Comparison of ENCODE assay signal across 19 cellular contexts in genomic region chr21:39048574-39048973, GRCh38.
DNase-seq lines count a peak whose midpoint lies in the region; ATAC-seq and TF ChIP-seq lines count a peak whose summit lies in the region.
"Had no signal": no experiment of that assay in that cellular context is flagged by ENCODE, and none has a peak within 500 bp of the region (broad histone marks: within the 10 kb centered on the region; RNA-seq: fewer than 3 reads in every experiment).

No MANE protein-coding gene starts in this region.

- no peaks in the 10 kb centered on the region for H3K79me2 ChIP-seq in SK-N-SH (ENCODE audit: insufficient read depth)
- H3K79me2 ChIP-seq: parathyroid adenoma had no signal

- no peak overlapping the region for H3K4me2 ChIP-seq in SK-N-SH

- CTCF ChIA-PET in SK-N-SH (lab: Yijun Ruan, JAX), result no interaction called here

- H3K4me3 ChIP-seq in SK-N-SH (ENCODE audit: low read depth in 2 of 2, low read length in 1 of 2) (no peak overlapping the region), astrocyte of the cerebellum (ENCODE audit: low read depth, low read length) (no peak overlapping the region)
- H3K4me3 ChIP-seq: left ventricle myocardium inferior, upper lobe of right lung had no signal

- POLR2A ChIA-PET in SK-N-SH (lab: Yijun Ruan, JAX), result interaction anchor here (0.6 kb wide), 1 partner anchor 266 kb away, joined by 5 read pairs; no protein-coding TSS in a partner anchor
- POLR2A ChIA-PET in naive thymus-derived CD8-positive, alpha-beta T cell (lab: Charles Lee), result no interaction called here

- no peaks in the 10 kb centered on the region for H3K9me3 ChIP-seq in SK-N-SH
- H3K9me3 ChIP-seq: left ventricle myocardium inferior, upper lobe of right lung had no signal

- H3K27me3 ChIP-seq in SK-N-SH (ENCODE audit: insufficient read depth), result no peaks in the 10 kb centered on the region
- H3K27me3 ChIP-seq: upper lobe of right lung had no signal

- H3K36me3 Mint-ChIP-seq in type B pancreatic cell, result no peaks in the 10 kb centered on the region
- H3K36me3 Mint-ChIP-seq in naive thymus-derived CD8-positive, alpha-beta T cell, result no peaks in the 10 kb centered on the region
- H3K36me3 Mint-ChIP-seq: CD4-positive, CD25-positive, alpha-beta regulatory T cell; IgD-negative memory B cell; stimulated activated memory B cell treated with anti-CD40 and anti-IgM and Interleukin-4, amounts not matched to agents 10 μg/mL and 1 μg/mL and 100 μg/mL, for 72 hours; T-cell had no signal

- no peak overlapping the region for H3K9ac ChIP-seq in SK-N-SH
- H3K9ac ChIP-seq: parathyroid adenoma had no signal

- no peak for TF ChIP-seq EP300 in SK-N-SH (IDR thresholded peaks at IDR 0.05; ENCODE audit: borderline replicate concordance in 1 of 2, low read depth in 1 of 2, low read length in 1 of 2)

- in situ Hi-C loops in astrocyte of the cerebellum (cut with HindIII; ENCODE audit: low sequenced_read_pairs), result no loop called here

- no peak for DNase-seq in SK-N-SH
- peak; percentile 55 for DNase-seq in astrocyte of the cerebellum (ENCODE audit: low read depth)
- peak; percentile 70 for DNase-seq in fibroblast of the conjunctiva (ENCODE audit: low read depth)
- no peak for DNase-seq in type B pancreatic cell (ENCODE audit: extremely low spot score, unreplicated experiment)
- no peak for DNase-seq in naive thymus-derived CD8-positive, alpha-beta T cell
- DNase-seq in DMS153 treated with DMSO at 0.1 percent for 48 hours (lab: John Stamatoyannopoulos, UW; ENCODE audit: unreplicated experiment), result no peak
- DNase-seq: 8988T; amniotic stem cell; CD4-positive, CD25-positive, alpha-beta regulatory T cell; left ventricle myocardium inferior; T-cell; upper lobe of right lung; WERI-Rb-1 had no signal

- H3K4me1 Mint-ChIP-seq in type B pancreatic cell (ENCODE audit: unreplicated experiment), result peaks cover 13% of the 10 kb centered on the region
- H3K4me1 Mint-ChIP-seq in naive thymus-derived CD8-positive, alpha-beta T cell, result no peaks in the 10 kb centered on the region
- H3K4me1 Mint-ChIP-seq: activated T-helper 17 cell treated with anti-CD3 and anti-CD28 coated beads, Interleukin-2, amount 50 U/mL, for 72 hours; CD4-positive, CD25-positive, alpha-beta regulatory T cell; IgD-negative memory B cell; stimulated activated memory B cell treated with anti-CD40 and anti-IgM and Interleukin-4, amounts not matched to agents 10 μg/mL and 1 μg/mL and 100 μg/mL, for 72 hours; T-cell had no signal

- H3K4me1 ChIP-seq in SK-N-SH (ENCODE audit: control insufficient read depth in 1 of 2, insufficient read depth in 2 of 2, low read depth in 1 of 2, low read length in 1 of 2), result peaks cover 0 to 2% of the 10 kb centered on the region in 2 experiments; a peak in 1 of 4 replicates
- H3K4me1 ChIP-seq: parathyroid adenoma, upper lobe of right lung had no signal

- H2AFZ ChIP-seq in SK-N-SH (ENCODE audit: low read depth), result no peak overlapping the region
- H2AFZ ChIP-seq: parathyroid adenoma had no signal

- H3K36me3 ChIP-seq in SK-N-SH (replicated peaks in 1 of 2; ENCODE audit: control insufficient read depth in 1 of 2, insufficient read depth in 2 of 2, low read length in 1 of 2), result no peaks in the 10 kb centered on the region
- H3K36me3 ChIP-seq: left ventricle myocardium inferior, upper lobe of right lung, WERI-Rb-1 had no signal

- H3K27ac ChIP-seq in SK-N-SH (ENCODE audit: low read depth in 2 of 2, low read length in 1 of 2), result no peak overlapping the region
- H3K27ac ChIP-seq: parathyroid adenoma, upper lobe of right lung, WERI-Rb-1 had no signal

- H3K4me3 Mint-ChIP-seq in type B pancreatic cell, result no peak overlapping the region
- H3K4me3 Mint-ChIP-seq in naive thymus-derived CD8-positive, alpha-beta T cell, result no peak overlapping the region
- H3K4me3 Mint-ChIP-seq: activated T-helper 17 cell treated with anti-CD3 and anti-CD28 coated beads, Interleukin-2, amount 50 U/mL, for 72 hours; CD4-positive, CD25-positive, alpha-beta regulatory T cell; IgD-negative memory B cell; stimulated activated memory B cell treated with anti-CD40 and anti-IgM and Interleukin-4, amounts not matched to agents 10 μg/mL and 1 μg/mL and 100 μg/mL, for 72 hours; T-cell had no signal

- TF ChIP-seq CTCF in SK-N-SH (IDR thresholded peaks at IDR 0.05) (no peak), astrocyte of the cerebellum (IDR thresholded peaks at IDR 0.05; ENCODE audit: low read depth, low read length, missing control alignments) (no peak), type B pancreatic cell (conservative IDR thresholded peaks at IDR 0.05) (no peak)

- TF ChIP-seq RAD21 in SK-N-SH (IDR thresholded peaks at IDR 0.05; ENCODE audit: low read length), result no peak

- ATAC-seq in SK-N-SH treated with all-trans-retinoic acid at 6 μM for 48 hours (no peak), GM21447 (IDR thresholded peaks at IDR 0.05; ENCODE audit: unreplicated experiment) (no peak)
- no peak for ATAC-seq in naive thymus-derived CD8-positive, alpha-beta T cell
- ATAC-seq: activated T-helper 17 cell treated with anti-CD3 and anti-CD28 coated beads, Interleukin-2, amount 50 U/mL, for 72 hours; stimulated activated memory B cell treated with anti-CD40 and anti-IgM and Interleukin-4, amounts not matched to agents 10 μg/mL and 1 μg/mL and 100 μg/mL, for 72 hours; T-cell had no signal

- H4K20me1 ChIP-seq in SK-N-SH (ENCODE audit: insufficient read depth), result no peaks in the 10 kb centered on the region

- 73% methylated on average over 4 of the region's 4 CpGs for WGBS in SK-N-SH (ENCODE audit: low lambda C conversion rate)

- H3K27me3 Mint-ChIP-seq in type B pancreatic cell, result no peaks in the 10 kb centered on the region
- peaks cover 0 to 2% (median 0%) of the 10 kb centered on the region in 5 donors for H3K27me3 Mint-ChIP-seq in naive thymus-derived CD8-positive, alpha-beta T cell
- H3K27me3 Mint-ChIP-seq: activated T-helper 17 cell treated with anti-CD3 and anti-CD28 coated beads, Interleukin-2, amount 50 U/mL, for 72 hours had no signal

- H3K9me2 ChIP-seq in SK-N-SH, result no peaks in the 10 kb centered on the region

- H3K9me3 Mint-ChIP-seq in type B pancreatic cell, result no peaks in the 10 kb centered on the region
- no peaks in the 10 kb centered on the region for H3K9me3 Mint-ChIP-seq in naive thymus-derived CD8-positive, alpha-beta T cell
- H3K9me3 Mint-ChIP-seq: activated T-helper 17 cell treated with anti-CD3 and anti-CD28 coated beads, Interleukin-2, amount 50 U/mL, for 72 hours; CD4-positive, CD25-positive, alpha-beta regulatory T cell; stimulated activated memory B cell treated with anti-CD40 and anti-IgM and Interleukin-4, amounts not matched to agents 10 μg/mL and 1 μg/mL and 100 μg/mL, for 72 hours; T-cell had no signal

- H3F3A ChIP-seq in SK-N-SH (replicated peaks; ENCODE audit: insufficient read depth), result peaks cover 12% of the 10 kb centered on the region

- peak overlapping the region; percentile 88 for H3K27ac Mint-ChIP-seq in type B pancreatic cell
- no peak overlapping the region for H3K27ac Mint-ChIP-seq in naive thymus-derived CD8-positive, alpha-beta T cell
- H3K27ac Mint-ChIP-seq: activated T-helper 17 cell treated with anti-CD3 and anti-CD28 coated beads, Interleukin-2, amount 50 U/mL, for 72 hours; CD4-positive, CD25-positive, alpha-beta regulatory T cell; IgD-negative memory B cell; stimulated activated memory B cell treated with anti-CD40 and anti-IgM and Interleukin-4, amounts not matched to agents 10 μg/mL and 1 μg/mL and 100 μg/mL, for 72 hours; T-cell had no signal

TF ChIP-seq in SK-N-SH, 30 proteins besides CTCF, POLR2A, EP300 and RAD21:
- 0 out of 2 replicates have a peak, but pooled peaks have one; percentile 30 for TF ChIP-seq PBX3 (IDR thresholded peaks at IDR 0.05)
- no peak for TF ChIP-seq MAX (IDR thresholded peaks at IDR 0.05; ENCODE audit: low read depth)

TF ChIP-seq in SK-N-SH treated with all-trans-retinoic acid at 6 μM for 48 hours, 23 proteins besides CTCF, POLR2A, EP300 and RAD21:
- TF ChIP-seq POU6F1 (CRISPR knock-in tag; IDR thresholded peaks at IDR 0.05; ENCODE audit: borderline replicate concordance, low read depth), result no peak
- TF ChIP-seq ARNTL (CRISPR knock-in tag; IDR thresholded peaks at IDR 0.05; ENCODE audit: borderline replicate concordance, low read depth), result no peak

Comparison
In these comparisons a context has a peak if more than half of its experiments do, and no peak if none do; other contexts are left out.
1. DNase-seq: peak in astrocyte of the cerebellum (single experiment) and fibroblast of the conjunctiva (single experiment); none in SK-N-SH (single experiment), type B pancreatic cell (single experiment), naive thymus-derived CD8-positive, alpha-beta T cell (0 of 10) and DMS153 treated with DMSO at 0.1 percent for 48 hours (single experiment).